In the genomic region with DNA sequence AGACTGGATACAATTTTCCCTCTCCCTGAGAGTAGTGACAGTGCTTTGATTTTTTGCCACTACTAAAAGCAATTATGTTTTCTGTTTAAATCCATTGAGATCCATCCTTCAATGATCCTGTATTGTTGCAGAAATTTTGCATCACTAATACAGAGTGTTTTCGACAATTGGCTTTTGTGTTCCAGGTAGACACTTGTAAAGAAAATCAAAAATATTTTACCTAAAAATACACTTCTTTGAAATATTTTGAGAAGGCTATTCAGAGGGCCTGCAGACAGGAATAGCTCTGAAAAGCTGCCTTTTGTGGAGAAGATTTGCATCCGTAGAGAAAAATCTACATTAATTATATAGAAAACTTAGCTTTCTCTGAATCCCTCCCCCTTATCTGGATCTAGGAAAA, we compare ENCODE assay signal across 29 cellular contexts.
"Had no signal": no experiment of that assay in that cellular context is flagged by ENCODE, and none has a peak within 500 bp of the region (broad histone marks: within the 10 kb centered on the region; RNA-seq: fewer than 3 reads in every experiment).

No MANE protein-coding gene starts in this region.

- H3K27ac ChIP-seq: colonic mucosa, coronary artery, dorsolateral prefrontal cortex, epithelial cell of prostate, esophagus muscularis mucosa, esophagus squamous epithelium, foreskin keratinocyte, gastrocnemius medialis, gastroesophageal sphincter, heart left ventricle, heart right ventricle, hepatocyte had no signal

- H3K27me3 ChIP-seq: colonic mucosa, dorsolateral prefrontal cortex, esophagus muscularis mucosa, esophagus squamous epithelium, foreskin keratinocyte, gastrocnemius medialis, gastroesophageal sphincter, heart left ventricle, heart right ventricle, hepatocyte had no signal

- ATAC-seq: effector memory CD8-positive, alpha-beta T cell; esophagus mucosa; foreskin keratinocyte; gastrocnemius medialis; gastroesophageal sphincter; heart left ventricle; heart right ventricle had no signal

- H3K36me3 ChIP-seq: colonic mucosa, esophagus muscularis mucosa, esophagus squamous epithelium, gastrocnemius medialis, gastroesophageal sphincter, heart left ventricle, heart right ventricle had no signal

- H3K9me3 ChIP-seq: colonic mucosa, esophagus squamous epithelium had no signal

- H3K27ac Mint-ChIP-seq: dendritic cell treated with granulocyte-macrophage colony-stimulating factor and Interleukin-4, amounts not matched to agents 40 ng/mL and 50 ng/mL, for 4 days; effector memory CD8-positive, alpha-beta T cell; endodermal cell had no signal

- H2AFZ ChIP-seq: hepatocyte had no signal

- FAIRE-seq: endometrium, endothelial cell of umbilical vein, frontal cortex had no signal

- H3K4me3 Mint-ChIP-seq: dendritic cell treated with granulocyte-macrophage colony-stimulating factor and Interleukin-4, amounts not matched to agents 40 ng/mL and 50 ng/mL, for 4 days; effector memory CD8-positive, alpha-beta T cell; endodermal cell had no signal

- H3K4me2 ChIP-seq: hepatocyte had no signal

- H3K4me1 ChIP-seq: colonic mucosa, esophagus muscularis mucosa, esophagus squamous epithelium, foreskin keratinocyte, gastrocnemius medialis, gastroesophageal sphincter had no signal

- H3K4me3 ChIP-seq: colonic mucosa, coronary artery, dorsolateral prefrontal cortex, esophagus muscularis mucosa, esophagus squamous epithelium, gastrocnemius medialis, gastroesophageal sphincter, heart left ventricle, heart right ventricle, hepatocyte had no signal

- H3K27me3 Mint-ChIP-seq: dendritic cell treated with granulocyte-macrophage colony-stimulating factor and Interleukin-4, amounts not matched to agents 40 ng/mL and 50 ng/mL, for 4 days had no signal

- DNase-seq: colonic mucosa; cortex of kidney; dermis blood vessel endothelial cell; dorsolateral prefrontal cortex; effector CD4-positive, alpha-beta T cell; effector CD8-positive, alpha-beta T cell; effector memory CD4-positive, alpha-beta T cell; effector memory CD8-positive, alpha-beta T cell; endodermal cell; erythroblast; esophagus squamous epithelium; foreskin fibroblast; foreskin keratinocyte; foreskin melanocyte; gastrocnemius medialis; glutamatergic neuron; head of caudate nucleus; heart left ventricle; heart right ventricle had no signal

- H3K9me3 Mint-ChIP-seq: endodermal cell had no signal

- H3K79me2 ChIP-seq: hepatocyte had no signal
